8 cellular contexts compared by ENCODE assay signal in genomic region chr15:29430831-29431230, GRCh38.
"Had no signal": no experiment of that assay in that cellular context is flagged by ENCODE, and none has a peak within 500 bp of the region (broad histone marks: within the 10 kb centered on the region; RNA-seq: fewer than 3 reads in every experiment).

No MANE protein-coding gene starts in this region.

- H3K27ac ChIP-seq: HL-60, KMS-11 had no signal

- H3K4me1 Mint-ChIP-seq: IgD-negative memory B cell had no signal

- H3K9ac ChIP-seq: KMS-11 had no signal

- ATAC-seq: HepG2 had no signal

- FAIRE-seq: HepG2, HTR-8/SVneo had no signal

- H3K36me3 Mint-ChIP-seq: IgD-negative memory B cell had no signal

- DNase-seq: IMR-90, KBM-7, KG1 had no signal

- H3K27ac Mint-ChIP-seq: IgD-negative memory B cell had no signal

- H3K4me3 Mint-ChIP-seq: IgD-negative memory B cell had no signal

- H3K4me2 ChIP-seq: KMS-11 had no signal
